10 cellular contexts compared by ENCODE assay signal in the genomic region with DNA sequence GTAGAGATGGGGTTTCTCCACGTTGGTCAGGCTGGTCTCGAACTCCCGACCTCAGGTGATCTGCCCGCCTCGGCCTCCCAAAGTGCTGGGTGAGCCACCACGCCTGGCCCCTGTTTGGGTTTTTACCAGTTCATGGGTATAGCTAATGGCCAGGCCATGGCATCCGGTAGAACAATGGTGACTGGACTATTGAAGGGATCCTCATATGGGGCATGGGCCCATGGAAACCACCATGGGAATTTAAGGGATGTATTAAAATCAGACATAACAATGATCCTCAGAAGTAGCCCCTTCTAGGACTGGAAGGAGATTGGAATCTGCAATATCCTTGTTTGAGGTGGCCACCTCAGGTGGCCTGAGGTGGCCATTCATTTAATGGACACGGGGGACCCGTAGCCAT. TPM values are rescaled to one million over a fixed set of nuclear protein-coding genes. Genes with fewer than 3 reads are reported as not detected.
"Had no signal": no experiment of that assay in that cellular context is flagged by ENCODE, and none has a peak within 500 bp of the region (broad histone marks: within the 10 kb centered on the region; RNA-seq: fewer than 3 reads in every experiment).

No MANE protein-coding gene starts in this region.

- H3K4me3 ChIP-seq: GM23248, GM23338, HAP-1 had no signal

- H3K27ac ChIP-seq: GM23248 had no signal

- ATAC-seq: GM23338, HCT116 had no signal

- H3K36me3 ChIP-seq: HAP-1 had no signal

- H3K9me3 ChIP-seq: HAP-1 had no signal

- DNase-seq: GM23248, GOT3, H7, H9, HCEC 1CT, HFFc6 had no signal

RNA-seq across cellular contexts. Expression of gene GUCY2D, which starts 17.5 kb away (rescaled TPM):
- total RNA-seq: H4, H7, HFFc6 had no signal
- polyA plus RNA-seq: GM23248 had no signal

RNA-seq across cellular contexts. Expression of gene ALOX15B, which starts 54.0 kb away (rescaled TPM):
- total RNA-seq: GM23248, H4, H7, H9, HFFc6 had no signal
- polyA plus RNA-seq: GM23248 had no signal

RNA-seq across cellular contexts. Expression of gene KCNAB3, which starts 55.2 kb away (rescaled TPM):
- total RNA-seq: H7 had no signal
